1 cellular context compared by ENCODE assay signal in genomic region chr14:60506010-60506409, GRCh38.
TF ChIP-seq lines count a peak whose summit lies in the region.

No MANE protein-coding gene starts in this region.

TF ChIP-seq in WTC11, 78 proteins besides CTCF, POLR2A, EP300 and RAD21 (continued from another document):
- no peak for TF ChIP-seq ZSCAN18 (CRISPR knock-in tag; IDR thresholded peaks at IDR 0.05)
- no peak for TF ChIP-seq ZNF532 (CRISPR knock-in tag; IDR thresholded peaks at IDR 0.05; ENCODE audit: borderline replicate concordance)
- no peak for TF ChIP-seq NR3C1 (CRISPR knock-in tag; conservative IDR thresholded peaks at IDR 0.05; ENCODE audit: low read depth)
